ENCODE assay signal across 8 cellular contexts in genomic region chr1:29513357-29513756, GRCh38.
DNase-seq lines count a peak whose midpoint lies in the region; ATAC-seq and TF ChIP-seq lines count a peak whose summit lies in the region.
"Had no signal": no experiment of that assay in that cellular context is flagged by ENCODE, and none has a peak within 500 bp of the region (broad histone marks: within the 10 kb centered on the region; RNA-seq: fewer than 3 reads in every experiment).

No MANE protein-coding gene starts in this region.

- TF ChIP-seq CTCF in fibroblast of pulmonary artery (IDR thresholded peaks at IDR 0.05; ENCODE audit: low read length, missing control alignments), result peak; percentile 59

- no peak overlapping the region for H3K4me3 ChIP-seq in fibroblast of pulmonary artery (replicated peaks; ENCODE audit: low read depth, low read length)

- DNase-seq in EL, result peak; percentile 74
- DNase-seq in HT-29 (ENCODE audit: low spot score), result peak; percentile 82
- DNase-seq in RPMI8226, result peak; percentile 72
- DNase-seq in fibroblast of pulmonary artery (ENCODE audit: low read depth), result peak; percentile 61
- peak; percentile 51 for DNase-seq in pons (ENCODE audit: low spot score)
- DNase-seq: right cardiac atrium had no signal

- ATAC-seq in HG02885 (IDR thresholded peaks at IDR 0.05; ENCODE audit: poor library complexity, unreplicated experiment) (no peak), HG02840 (IDR thresholded peaks at IDR 0.05; ENCODE audit: low FRiP score, unreplicated experiment) (no peak)
